Comparison of ENCODE assay signal across 1 cellular context in genomic region chr1:22451702-22452400, GRCh38.
A peak's percentile ranks its signal among the peaks of the same experiment; 100 is the strongest.
TF ChIP-seq lines count a peak whose summit lies in the region.

TSS of gene ZBTB40 (plus strand) at chr1:22451851. CDS start at chr1:22489949, 38,098 bp downstream.

TF ChIP-seq in K562, 482 proteins besides CTCF, POLR2A, EP300 and RAD21 (continued from another document and continues in another):
- TF ChIP-seq, protein P1, sequence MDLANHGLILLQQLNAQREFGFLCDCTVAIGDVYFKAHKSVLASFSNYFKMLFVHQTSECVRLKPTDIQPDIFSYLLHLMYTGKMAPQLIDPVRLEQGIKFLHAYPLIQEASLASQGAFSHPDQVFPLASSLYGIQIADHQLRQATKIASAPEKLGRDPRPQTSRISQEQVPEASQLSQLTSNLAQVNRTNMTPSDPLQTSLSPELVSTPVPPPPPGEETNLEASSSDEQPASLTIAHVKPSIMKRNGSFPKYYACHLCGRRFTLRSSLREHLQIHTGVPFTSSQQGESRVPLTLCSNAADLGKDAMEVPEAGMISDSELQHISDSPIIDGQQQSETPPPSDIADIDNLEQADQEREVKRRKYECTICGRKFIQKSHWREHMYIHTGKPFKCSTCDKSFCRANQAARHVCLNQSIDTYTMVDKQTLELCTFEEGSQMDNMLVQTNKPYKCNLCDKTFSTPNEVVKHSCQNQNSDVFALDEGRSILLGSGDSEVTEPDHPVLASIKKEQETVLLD (IDR thresholded peaks at IDR 0.05), result 0 out of 2 replicates have a peak, but pooled peaks have one; percentile 37
- TF ChIP-seq MCM7 (IDR thresholded peaks at IDR 0.05) (no peak), TFAP4 (CRISPR knock-in tag; IDR thresholded peaks at IDR 0.05; ENCODE audit: borderline replicate concordance) (peak; percentile 92), HMGN3 (IDR thresholded peaks at IDR 0.05; ENCODE audit: borderline replicate concordance, extremely low read depth, insufficient read length, low read depth, low read length) (peak; percentile 91), MLX (CRISPR knock-in tag; conservative IDR thresholded peaks at IDR 0.05) (no peak), ZNF253 (CRISPR knock-in tag; conservative IDR thresholded peaks at IDR 0.05) (no peak), TARDBP (IDR thresholded peaks at IDR 0.05) (peak; percentile 84), NR3C1 (CRISPR knock-in tag; IDR thresholded peaks at IDR 0.05) (no peak), NFIC (IDR thresholded peaks at IDR 0.05) (peak; percentile 71), RCOR1 (IDR thresholded peaks at IDR 0.05; ENCODE audit: borderline replicate concordance in 1 of 2, low read depth in 2 of 2, low read length in 2 of 2) (peak in 1 of 2 experiments; percentile 39; a peak in 1 of 4 replicates), TRIM24 (IDR thresholded peaks at IDR 0.05) (peak in 1 of 2 experiments; percentile 19; a peak in 1 of 4 replicates), AFF1 (IDR thresholded peaks at IDR 0.05; ENCODE audit: low read depth in 1 of 2, partially characterized antibody in 2 of 2) (peak in 1 of 2 experiments; percentile 63), GTF3C2 (IDR thresholded peaks at IDR 0.05; ENCODE audit: borderline replicate concordance, extremely low read depth, insufficient read length) (no peak), BCL6 (CRISPR knock-in tag; IDR thresholded peaks at IDR 0.05) (no peak), HDAC3 (IDR thresholded peaks at IDR 0.05; ENCODE audit: borderline replicate concordance, partially characterized antibody) (peak; percentile 63), EHMT2 (IDR thresholded peaks at IDR 0.05) (0 out of 2 replicates have a peak, but pooled peaks have one; percentile 13), ZNF143 (CRISPR knock-in tag; IDR thresholded peaks at IDR 0.05) (peak; percentile 60; the same call in 1 of the 2 replicates), FIP1L1 (IDR thresholded peaks at IDR 0.05; ENCODE audit: low read depth, low read length, poor library complexity, severe bottlenecking) (peak; percentile 75), SIN3A (IDR thresholded peaks at IDR 0.05; ENCODE audit: borderline replicate concordance in 2 of 2, control insufficient read depth in 1 of 2, low read depth in 2 of 2, low read length in 2 of 2) (peak; percentile 91 to 95), SRSF7 (optimal IDR thresholded peaks at IDR 0.05; ENCODE audit: low read depth, low read length) (no peak), CTBP1 (IDR thresholded peaks at IDR 0.05; ENCODE audit: borderline replicate concordance) (peak; percentile 84), UBTF (IDR thresholded peaks at IDR 0.05; ENCODE audit: borderline replicate concordance in 1 of 2, low read depth in 2 of 2, low read length in 2 of 2) (peak; percentile 74 to 83; a peak in 1 of 4 replicates), ZNF24 (IDR thresholded peaks at IDR 0.05) (peak; percentile 76), SLC30A9 (CRISPR knock-in tag; IDR thresholded peaks at IDR 0.05) (no peak)
- TF ChIP-seq, protein P2, sequence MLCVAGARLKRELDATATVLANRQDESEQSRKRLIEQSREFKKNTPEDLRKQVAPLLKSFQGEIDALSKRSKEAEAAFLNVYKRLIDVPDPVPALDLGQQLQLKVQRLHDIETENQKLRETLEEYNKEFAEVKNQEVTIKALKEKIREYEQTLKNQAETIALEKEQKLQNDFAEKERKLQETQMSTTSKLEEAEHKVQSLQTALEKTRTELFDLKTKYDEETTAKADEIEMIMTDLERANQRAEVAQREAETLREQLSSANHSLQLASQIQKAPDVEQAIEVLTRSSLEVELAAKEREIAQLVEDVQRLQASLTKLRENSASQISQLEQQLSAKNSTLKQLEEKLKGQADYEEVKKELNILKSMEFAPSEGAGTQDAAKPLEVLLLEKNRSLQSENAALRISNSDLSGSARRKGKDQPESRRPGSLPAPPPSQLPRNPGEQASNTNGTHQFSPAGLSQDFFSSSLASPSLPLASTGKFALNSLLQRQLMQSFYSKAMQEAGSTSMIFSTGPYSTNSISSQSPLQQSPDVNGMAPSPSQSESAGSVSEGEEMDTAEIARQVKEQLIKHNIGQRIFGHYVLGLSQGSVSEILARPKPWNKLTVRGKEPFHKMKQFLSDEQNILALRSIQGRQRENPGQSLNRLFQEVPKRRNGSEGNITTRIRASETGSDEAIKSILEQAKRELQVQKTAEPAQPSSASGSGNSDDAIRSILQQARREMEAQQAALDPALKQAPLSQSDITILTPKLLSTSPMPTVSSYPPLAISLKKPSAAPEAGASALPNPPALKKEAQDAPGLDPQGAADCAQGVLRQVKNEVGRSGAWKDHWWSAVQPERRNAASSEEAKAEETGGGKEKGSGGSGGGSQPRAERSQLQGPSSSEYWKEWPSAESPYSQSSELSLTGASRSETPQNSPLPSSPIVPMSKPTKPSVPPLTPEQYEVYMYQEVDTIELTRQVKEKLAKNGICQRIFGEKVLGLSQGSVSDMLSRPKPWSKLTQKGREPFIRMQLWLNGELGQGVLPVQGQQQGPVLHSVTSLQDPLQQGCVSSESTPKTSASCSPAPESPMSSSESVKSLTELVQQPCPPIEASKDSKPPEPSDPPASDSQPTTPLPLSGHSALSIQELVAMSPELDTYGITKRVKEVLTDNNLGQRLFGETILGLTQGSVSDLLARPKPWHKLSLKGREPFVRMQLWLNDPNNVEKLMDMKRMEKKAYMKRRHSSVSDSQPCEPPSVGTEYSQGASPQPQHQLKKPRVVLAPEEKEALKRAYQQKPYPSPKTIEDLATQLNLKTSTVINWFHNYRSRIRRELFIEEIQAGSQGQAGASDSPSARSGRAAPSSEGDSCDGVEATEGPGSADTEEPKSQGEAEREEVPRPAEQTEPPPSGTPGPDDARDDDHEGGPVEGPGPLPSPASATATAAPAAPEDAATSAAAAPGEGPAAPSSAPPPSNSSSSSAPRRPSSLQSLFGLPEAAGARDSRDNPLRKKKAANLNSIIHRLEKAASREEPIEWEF (CRISPR knock-in tag; IDR thresholded peaks at IDR 0.05), result peak; percentile 42; the same call in 1 of the 2 replicates
- TF ChIP-seq, protein P3, sequence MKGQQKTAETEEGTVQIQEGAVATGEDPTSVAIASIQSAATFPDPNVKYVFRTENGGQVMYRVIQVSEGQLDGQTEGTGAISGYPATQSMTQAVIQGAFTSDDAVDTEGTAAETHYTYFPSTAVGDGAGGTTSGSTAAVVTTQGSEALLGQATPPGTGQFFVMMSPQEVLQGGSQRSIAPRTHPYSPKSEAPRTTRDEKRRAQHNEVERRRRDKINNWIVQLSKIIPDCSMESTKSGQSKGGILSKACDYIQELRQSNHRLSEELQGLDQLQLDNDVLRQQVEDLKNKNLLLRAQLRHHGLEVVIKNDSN (CRISPR knock-in tag; IDR thresholded peaks at IDR 0.05), result peak; percentile 100
- TF ChIP-seq, protein P4, sequence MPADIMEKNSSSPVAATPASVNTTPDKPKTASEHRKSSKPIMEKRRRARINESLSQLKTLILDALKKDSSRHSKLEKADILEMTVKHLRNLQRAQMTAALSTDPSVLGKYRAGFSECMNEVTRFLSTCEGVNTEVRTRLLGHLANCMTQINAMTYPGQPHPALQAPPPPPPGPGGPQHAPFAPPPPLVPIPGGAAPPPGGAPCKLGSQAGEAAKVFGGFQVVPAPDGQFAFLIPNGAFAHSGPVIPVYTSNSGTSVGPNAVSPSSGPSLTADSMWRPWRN (IDR thresholded peaks at IDR 0.05; ENCODE audit: low read depth), result peak; percentile 96
- TF ChIP-seq, protein P5, sequence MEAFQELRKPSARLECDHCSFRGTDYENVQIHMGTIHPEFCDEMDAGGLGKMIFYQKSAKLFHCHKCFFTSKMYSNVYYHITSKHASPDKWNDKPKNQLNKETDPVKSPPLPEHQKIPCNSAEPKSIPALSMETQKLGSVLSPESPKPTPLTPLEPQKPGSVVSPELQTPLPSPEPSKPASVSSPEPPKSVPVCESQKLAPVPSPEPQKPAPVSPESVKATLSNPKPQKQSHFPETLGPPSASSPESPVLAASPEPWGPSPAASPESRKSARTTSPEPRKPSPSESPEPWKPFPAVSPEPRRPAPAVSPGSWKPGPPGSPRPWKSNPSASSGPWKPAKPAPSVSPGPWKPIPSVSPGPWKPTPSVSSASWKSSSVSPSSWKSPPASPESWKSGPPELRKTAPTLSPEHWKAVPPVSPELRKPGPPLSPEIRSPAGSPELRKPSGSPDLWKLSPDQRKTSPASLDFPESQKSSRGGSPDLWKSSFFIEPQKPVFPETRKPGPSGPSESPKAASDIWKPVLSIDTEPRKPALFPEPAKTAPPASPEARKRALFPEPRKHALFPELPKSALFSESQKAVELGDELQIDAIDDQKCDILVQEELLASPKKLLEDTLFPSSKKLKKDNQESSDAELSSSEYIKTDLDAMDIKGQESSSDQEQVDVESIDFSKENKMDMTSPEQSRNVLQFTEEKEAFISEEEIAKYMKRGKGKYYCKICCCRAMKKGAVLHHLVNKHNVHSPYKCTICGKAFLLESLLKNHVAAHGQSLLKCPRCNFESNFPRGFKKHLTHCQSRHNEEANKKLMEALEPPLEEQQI (IDR thresholded peaks at IDR 0.05), result peak; percentile 93
- TF ChIP-seq, protein P6, sequence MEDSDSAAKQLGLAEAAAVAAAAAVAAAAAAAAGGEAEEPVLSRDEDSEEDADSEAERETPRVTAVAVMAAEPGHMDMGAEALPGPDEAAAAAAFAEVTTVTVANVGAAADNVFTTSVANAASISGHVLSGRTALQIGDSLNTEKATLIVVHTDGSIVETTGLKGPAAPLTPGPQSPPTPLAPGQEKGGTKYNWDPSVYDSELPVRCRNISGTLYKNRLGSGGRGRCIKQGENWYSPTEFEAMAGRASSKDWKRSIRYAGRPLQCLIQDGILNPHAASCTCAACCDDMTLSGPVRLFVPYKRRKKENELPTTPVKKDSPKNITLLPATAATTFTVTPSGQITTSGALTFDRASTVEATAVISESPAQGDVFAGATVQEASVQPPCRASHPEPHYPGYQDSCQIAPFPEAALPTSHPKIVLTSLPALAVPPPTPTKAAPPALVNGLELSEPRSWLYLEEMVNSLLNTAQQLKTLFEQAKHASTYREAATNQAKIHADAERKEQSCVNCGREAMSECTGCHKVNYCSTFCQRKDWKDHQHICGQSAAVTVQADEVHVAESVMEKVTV (CRISPR knock-in tag; IDR thresholded peaks at IDR 0.05), result peak; percentile 22; the same call in 1 of the 2 replicates
